Comparison of ENCODE assay signal across 8 cellular contexts in genomic region chr18:76821356-76821874, GRCh38. TPM values are rescaled to one million over a fixed set of nuclear protein-coding genes. Genes with fewer than 3 reads are reported as not detected.
DNase-seq lines count a peak whose midpoint lies in the region; ATAC-seq, FAIRE-seq and TF ChIP-seq lines count a peak whose summit lies in the region.

No MANE protein-coding gene starts in this region.

- TF ChIP-seq POLR2A in heart left ventricle (IDR thresholded peaks at IDR 0.05), result no peak
- TF ChIP-seq POLR2A in Peyer's patch (IDR thresholded peaks at IDR 0.05), result no peak
- no peak; a peak in 1 of 3 replicates for TF ChIP-seq POLR2A in H1 (IDR thresholded peaks at IDR 0.05; ENCODE audit: control extremely low read depth in 1 of 2, low read depth in 2 of 2, low read length in 2 of 2)

- H3K23ac ChIP-seq in H1 (ENCODE audit: insufficient read length) (no peak overlapping the region), neuronal stem cell (ENCODE audit: low read depth, low read length, poor library complexity) (peak overlapping the region; percentile 8)

- peaks cover 10% of the 10 kb centered on the region; the same call in 1 of the 2 replicates for H3K23me2 ChIP-seq in H1 (ENCODE audit: low read depth, low read length)

- no peak overlapping the region for H2AK5ac ChIP-seq in H1 (ENCODE audit: low read depth, low read length)
- peak overlapping the region; percentile 95 for H2AK5ac ChIP-seq in neuronal stem cell (ENCODE audit: low read depth, low read length)

- H3K27me3 ChIP-seq in heart left ventricle, result no peaks in the 10 kb centered on the region
- no peaks in the 10 kb centered on the region for H3K27me3 ChIP-seq in Peyer's patch
- H3K27me3 ChIP-seq in H1 (replicated peaks in 1 of 4; ENCODE audit: control insufficient read depth in 3 of 4, extremely low read depth in 1 of 4, insufficient read depth in 3 of 4, low read length in 3 of 4), result no peaks in the 10 kb centered on the region
- H3K27me3 ChIP-seq in neuronal stem cell (ENCODE audit: control insufficient read depth in 3 of 3, insufficient read depth in 3 of 3, low read depth in 1 of 3, low read length in 3 of 3), result no peaks in the 10 kb centered on the region

- H3K9me3 ChIP-seq in heart left ventricle (no peaks in the 10 kb centered on the region), Peyer's patch (no peaks in the 10 kb centered on the region), H1 (ENCODE audit: insufficient read depth in 2 of 2, low read depth in 1 of 2, low read length in 1 of 2) (no peaks in the 10 kb centered on the region), neuronal stem cell (replicated peaks in 1 of 2; ENCODE audit: control insufficient read depth in 2 of 2, insufficient read depth in 1 of 2, low read depth in 1 of 2, low read length in 2 of 2) (peaks cover 0 to 9% of the 10 kb centered on the region in 2 donors)

- H3K18ac ChIP-seq in H1 (ENCODE audit: extremely low read depth, low read length) (peak overlapping the region; percentile 83), neuronal stem cell (ENCODE audit: low read length) (peak overlapping the region; percentile 97)

- H3K4me1 ChIP-seq in heart left ventricle (peaks cover 5 to 45% (median 18%) of the 10 kb centered on the region in 12 donors), Peyer's patch (peaks cover 0 to 22% (median 2%) of the 10 kb centered on the region in 4 donors), H1 (replicated peaks in 1 of 4; ENCODE audit: control insufficient read depth in 3 of 4, insufficient read depth in 4 of 4, low read length in 3 of 4) (peaks cover 0 to 3% (median 1%) of the 10 kb centered on the region in 4 experiments; a peak in 4 of 7 replicates), neuronal stem cell (ENCODE audit: control insufficient read depth in 2 of 2, insufficient read depth in 1 of 2, low read depth in 1 of 2, low read length in 2 of 2) (peaks cover 2 to 4% of the 10 kb centered on the region in 2 donors)

- TF ChIP-seq EP300 in H1 (IDR thresholded peaks at IDR 0.05; ENCODE audit: borderline replicate concordance in 1 of 2, low read depth in 2 of 2, low read length in 2 of 2), result no peak

- DNase-seq in heart left ventricle (no peak), cardiac septum (ENCODE audit: low spot score) (no peak), Peyer's patch (no peak), H1 (ENCODE audit: low read depth in 1 of 2, low spot score in 2 of 2) (no peak), neuronal stem cell (ENCODE audit: low spot score) (no peak), HK-2 (ENCODE audit: unreplicated experiment) (no peak), nucleus accumbens (lab: John Stamatoyannopoulos, UW) (no peak)

- no peak overlapping the region for H4K5ac ChIP-seq in H1 (ENCODE audit: insufficient read length, low read depth, low read length)

- H3K27ac ChIP-seq in heart left ventricle (peak overlapping the region; percentile 93 to 99 (median 97)), Peyer's patch (peak overlapping the region; percentile 92 to 99 (median 97)), H1 (ENCODE audit: low read depth, low read length) (peak overlapping the region; percentile 66; the same call in 1 of the 2 replicates), neuronal stem cell (replicated peaks; ENCODE audit: low read length) (peak overlapping the region; percentile 95)

- no peak for FAIRE-seq in H1 (lab: Jason Lieb, UNC)

- TF ChIP-seq CTCF in heart left ventricle (IDR thresholded peaks at IDR 0.05) (no peak), Peyer's patch (IDR thresholded peaks at IDR 0.05) (no peak), H1 (IDR thresholded peaks at IDR 0.05; ENCODE audit: control extremely low read depth in 1 of 3, insufficient read depth in 1 of 3, low read depth in 1 of 3, low read length in 3 of 3) (no peak)

- no peak overlapping the region for H3K4ac ChIP-seq in H1 (replicated peaks; ENCODE audit: insufficient read length, low read depth, low read length)
- peak overlapping the region; percentile 76 for H3K4ac ChIP-seq in neuronal stem cell (ENCODE audit: low read length)

- H4K91ac ChIP-seq in H1 (replicated peaks; ENCODE audit: insufficient read length, low read length), result no peak overlapping the region
- no peak overlapping the region for H4K91ac ChIP-seq in neuronal stem cell (ENCODE audit: low read depth, low read length, poor library complexity)

- H3K36me3 ChIP-seq in heart left ventricle (peaks cover 0 to 2% (median 0%) of the 10 kb centered on the region in 9 donors), Peyer's patch (no peaks in the 10 kb centered on the region), H1 (ENCODE audit: control insufficient read depth in 2 of 4, insufficient read depth in 4 of 4, low read length in 3 of 4) (peaks cover 0 to 3% (median 0%) of the 10 kb centered on the region in 4 experiments; a peak in 1 of 8 replicates), neuronal stem cell (replicated peaks in 1 of 2; ENCODE audit: control insufficient read depth in 2 of 2, insufficient read depth in 2 of 2, low read length in 2 of 2) (peaks cover 0 to 20% of the 10 kb centered on the region in 2 donors)

- H4K8ac ChIP-seq in H1 (ENCODE audit: extremely low read depth, insufficient read depth, low read length) (no peak overlapping the region), neuronal stem cell (ENCODE audit: low read depth, low read length) (no peak overlapping the region)

- peak overlapping the region; percentile 48; the same call in 1 of the 2 replicates for H2BK5ac ChIP-seq in H1 (ENCODE audit: low read depth, low read length)
- peak overlapping the region; percentile 98 for H2BK5ac ChIP-seq in neuronal stem cell (ENCODE audit: low read length)

- peak overlapping the region; percentile 90 to 92 for H3K4me2 ChIP-seq in H1 (ENCODE audit: insufficient read depth in 1 of 2, low read depth in 2 of 2, low read length in 2 of 2)
- peak overlapping the region; percentile 75 for H3K4me2 ChIP-seq in neuronal stem cell (ENCODE audit: insufficient read depth, low read length, poor library complexity, severe bottlenecking)

- POLR2A ChIA-PET in H1 (lab: Charles Lee; ENCODE audit: partially characterized antibody), result interaction anchor here (0.7 to 2.4 kb wide), 8 partner anchors 8 to 884 kb away, joined by 3 to 7 read pairs (median 4); no protein-coding TSS in a partner anchor

- H3K4me3 ChIP-seq in heart left ventricle (peak overlapping the region; percentile 71 to 99 (median 94)), Peyer's patch (peak overlapping the region; percentile 74 to 100 (median 92)), H1 (ENCODE audit: extremely low read depth in 1 of 4, insufficient read depth in 2 of 4, low read depth in 3 of 4, low read length in 4 of 4) (peak overlapping the region; percentile 94 to 99 (median 96)), neuronal stem cell (ENCODE audit: low read length in 2 of 2) (peak overlapping the region; percentile 100)

- intact Hi-C loops in heart left ventricle (cut with DNase I) (loop anchor here in 1 of 10 donors (10.0 kb wide), 1 partner anchor 233 kb away; no protein-coding TSS in a partner anchor), cardiac septum (cut with DNase I) (loop anchor here (10.0 kb wide), 2 partner anchors 337 to 1607 kb away; partner anchors contain the start of gene TSHZ1)

- no peak for TF ChIP-seq RAD21 in H1 (IDR thresholded peaks at IDR 0.05 in 1 of 2, conservative IDR thresholded peaks at IDR 0.05 in 1 of 2; ENCODE audit: low read depth in 2 of 2, low read length in 2 of 2)

- H3K14ac ChIP-seq in H1 (ENCODE audit: insufficient read length) (no peak overlapping the region), neuronal stem cell (ENCODE audit: low read length) (peak overlapping the region; percentile 100)

- H2AFZ ChIP-seq in H1 (ENCODE audit: low read length), result peak overlapping the region; percentile 8; the same call in 1 of the 2 replicates
- peak overlapping the region; percentile 90 for H2AFZ ChIP-seq in neuronal stem cell (ENCODE audit: low read length)

- WGBS in heart left ventricle, 4 donors, result 0 to 3% (median 2%) methylated on average over 12 of the region's 12 CpGs
- 9% methylated on average over 12 of the region's 12 CpGs; no CpG with 5 or more reads in 1 of the 2 experiments for WGBS in H1 (ENCODE audit: extremely low coverage in 1 of 2, insufficient coverage in 1 of 2, insufficient read length in 1 of 2, insufficient replicate concordance in 2 of 2, low coverage in 1 of 2, low lambda C conversion rate in 2 of 2, missing lambda C conversion rate in 1 of 2), 2 experiments
- no CpG with 5 or more reads among the region's 12 CpGs for WGBS in neuronal stem cell (ENCODE audit: extremely low coverage in 2 of 2, insufficient read length in 2 of 2, insufficient replicate concordance in 1 of 2), 2 donors

- H3K79me1 ChIP-seq in H1 (ENCODE audit: low read depth, low read length) (no peaks in the 10 kb centered on the region; the same call in 1 of the 2 replicates), neuronal stem cell (ENCODE audit: low read depth, low read length) (peaks cover 9% of the 10 kb centered on the region)

- peak overlapping the region; percentile 90 for H3K56ac ChIP-seq in H1 (replicated peaks; ENCODE audit: insufficient read length, low read depth, low read length)

- no peak overlapping the region for H2BK20ac ChIP-seq in H1 (ENCODE audit: low read length)

- no peak overlapping the region for H2BK15ac ChIP-seq in H1 (ENCODE audit: low read length)
- no peak overlapping the region for H2BK15ac ChIP-seq in neuronal stem cell (ENCODE audit: low read length)

- CTCF ChIA-PET in H1 (lab: Charles Lee; ENCODE audit: partially characterized antibody), result interaction anchor here (0.8 to 6.5 kb wide), 8 partner anchors 9 to 317 kb away, joined by 3 to 71 read pairs (median 5); no protein-coding TSS in a partner anchor

- peaks cover 0 to 2% of the 10 kb centered on the region in 2 experiments for H4K20me1 ChIP-seq in H1 (replicated peaks in 1 of 2; ENCODE audit: control insufficient read depth in 1 of 2, insufficient read depth in 2 of 2, low read length in 2 of 2)

- H2BK12ac ChIP-seq in H1 (ENCODE audit: low read depth, low read length) (peak overlapping the region; percentile 92; the same call in 1 of the 2 replicates), neuronal stem cell (ENCODE audit: low read length) (no peak overlapping the region)

- peak in 1 of 4 donors; percentile 44 for ATAC-seq in heart left ventricle
- no peak for ATAC-seq in GM21717 (IDR thresholded peaks at IDR 0.05; ENCODE audit: unreplicated experiment)

- H2BK120ac ChIP-seq in H1 (replicated peaks; ENCODE audit: low read depth, low read length) (no peak overlapping the region), neuronal stem cell (ENCODE audit: low read depth, low read length) (no peak overlapping the region)

- peaks cover 0 to 46% of the 10 kb centered on the region in 2 experiments; a peak in 2 of 4 replicates for H3K79me2 ChIP-seq in H1 (ENCODE audit: control insufficient read depth in 1 of 2, insufficient read depth in 2 of 2, low read length in 2 of 2)

- H3K9ac ChIP-seq in H1 (replicated peaks in 1 of 4; ENCODE audit: extremely low read depth in 1 of 4, low read depth in 3 of 4, low read length in 3 of 4) (peak overlapping the region in 3 of 4 experiments; percentile 78 to 88 (median 83); a peak in 5 of 7 replicates), neuronal stem cell (ENCODE audit: low read depth, low read length, poor library complexity) (peak overlapping the region; percentile 100)

RNA-seq across cellular contexts. Expression of gene ZNF236, which starts 0.9 kb away (rescaled TPM):
- total RNA-seq in heart left ventricle (10 to 100 TPM in 7 of 9 donors, 1 to 10 TPM in 2; 7.9 to 17.0 (median 10.9) TPM), cardiac septum (12.7 TPM), Peyer's patch (10 to 100 TPM; 13.8 to 57.8 (median 27.7) TPM)
- polyA plus RNA-seq in heart left ventricle (1 to 10 TPM; 1.9 to 2.1 TPM), H1 (2011; rRNA removed) (6.7 and 8.3 TPM in 2 replicates)
- total RNA-seq in H1 (2021; fragmentation: NEBNext Ultra II Directional; extraction: Animal tissue kit (Norgen Biotek cat#: 25700)), result 14.2 and 14.5 TPM in 2 replicates
- 7.4 TPM for polyA plus RNA-seq in H1 (2011; cell fraction: cytosol; rRNA removed)
- 34.9 TPM for polyA plus RNA-seq in H1 (2011; cell fraction: nucleus; rRNA removed)
- 4.6 to 5.7 TPM (median 5.3 TPM) in 4 replicates for polyA plus RNA-seq in H1 (2012, experiment 1 of 2)
- 0.30 TPM for polyA plus RNA-seq in H1 (2012, experiment 2 of 2)
- 7.3 TPM for polyA plus RNA-seq in H1 (2013, experiment 1 of 2)
- 7.3 TPM for polyA plus RNA-seq in H1 (2013, experiment 2 of 2)
- 27.2 and 45.7 TPM in 2 replicates for polyA minus RNA-seq in H1 (2011; rRNA and poly(A)+ RNA removed)
- polyA minus RNA-seq in H1 (2011; cell fraction: cytosol; rRNA and poly(A)+ RNA removed), result 10.1 TPM
- 81.8 TPM for polyA minus RNA-seq in H1 (2011; cell fraction: nucleus; rRNA and poly(A)+ RNA removed)
- 7.8 TPM for polyA plus RNA-seq in neuronal stem cell (2013, experiment 1 of 2)
- 7.6 TPM for polyA plus RNA-seq in neuronal stem cell (2013, experiment 2 of 2)
